7 cellular contexts compared by ENCODE assay signal in genomic region chr19:42075616-42076374, GRCh38.
A peak's percentile ranks its signal among the peaks of the same experiment; 100 is the strongest.
DNase-seq lines count a peak whose midpoint lies in the region; ATAC-seq lines count a peak whose summit lies in the region.

ZNF574 (plus strand) TSS chr19:42076166; CDS start chr19:42078607, 2,441 bp downstream.

- peaks cover 14% of the 10 kb centered on the region for H3K4me1 ChIP-seq in rectal smooth muscle tissue (ENCODE audit: control insufficient read depth, insufficient read depth, low read length)

- DNase-seq in NCI-H2081 (lab: John Stamatoyannopoulos, UW) (peak; percentile 99 to 100), T1000 (lab: John Stamatoyannopoulos, UW) (peak; percentile 98), astrocyte of the hippocampus (ENCODE audit: low read depth, low spot score) (peak; percentile 100), hepatic stellate cell (ENCODE audit: low spot score) (peak; percentile 99)

- peak within 1 kb of the TSS; percentile 87 for H3K27ac ChIP-seq in rectal smooth muscle tissue (ENCODE audit: low read depth, low read length)

- peak within 1 kb of the TSS; percentile 91 for H3K9ac ChIP-seq in rectal smooth muscle tissue (ENCODE audit: low read length)

- no peaks in the 10 kb centered on the region for H3K27me3 ChIP-seq in rectal smooth muscle tissue (ENCODE audit: control insufficient read depth, insufficient read depth, low read length)

- H3K4me3 ChIP-seq in rectal smooth muscle tissue (ENCODE audit: low read length): peak within 1 kb of the TSS; percentile 69

- ATAC-seq in GM18508 (IDR thresholded peaks at IDR 0.05; ENCODE audit: insufficient read depth, unreplicated experiment) (peak; percentile 84), HG03025 (IDR thresholded peaks at IDR 0.05; ENCODE audit: low FRiP score, unreplicated experiment) (peak; percentile 89)

- peaks cover 24% of the 10 kb centered on the region for H3K36me3 ChIP-seq in rectal smooth muscle tissue (ENCODE audit: control insufficient read depth, insufficient read depth, low read length)

Comparison
In these comparisons a context has a peak if more than half of its experiments do, and no peak if none do; other contexts are left out.
1. Peak in every context shown above with its lines: DNase-seq, ATAC-seq, H3K4me3 ChIP-seq and H3K27ac ChIP-seq.